9 cellular contexts compared by ENCODE assay signal in the genomic region with DNA sequence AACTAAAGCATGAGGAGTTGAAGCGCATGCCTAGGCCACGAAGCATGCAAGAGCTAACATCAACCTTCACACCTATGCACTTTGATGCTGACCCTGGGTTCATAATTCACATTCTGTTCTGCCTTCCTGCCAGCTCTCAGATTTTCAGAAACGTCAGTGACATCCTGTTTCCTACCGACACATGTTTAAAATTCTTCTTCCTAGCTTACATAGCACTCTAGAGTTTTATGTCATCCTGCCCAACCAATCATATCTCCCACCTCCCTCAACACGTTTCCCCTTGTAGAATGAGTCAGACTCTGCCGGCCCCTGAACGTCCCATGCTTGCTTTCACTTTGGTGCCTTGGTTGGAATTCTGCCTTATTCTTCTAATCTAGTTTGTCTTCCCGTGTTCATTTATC.
DNase-seq lines count a peak whose midpoint lies in the region; ATAC-seq and TF ChIP-seq lines count a peak whose summit lies in the region.
"Had no signal": no experiment of that assay in that cellular context is flagged by ENCODE, and none has a peak within 500 bp of the region (broad histone marks: within the 10 kb centered on the region; RNA-seq: fewer than 3 reads in every experiment).

No MANE protein-coding gene starts in this region.

- no peak overlapping the region for H3K4me3 Mint-ChIP-seq in activated T-cell treated with anti-CD3 and anti-CD28 coated beads, Interleukin-2, amount 50 U/mL, for 4 hours
- H3K4me3 Mint-ChIP-seq in stimulated activated naive CD8-positive, alpha-beta T cell treated with anti-CD3 and anti-CD28 coated beads, Interleukin-15, amount 100 ng/mL, for 72 hours: no peak overlapping the region
- H3K4me3 Mint-ChIP-seq: stimulated activated naive CD8-positive, alpha-beta T cell treated with anti-CD3 and anti-CD28 coated beads, Interleukin-15, Interleukin-2, amounts not matched to agents 100 ng/mL and 50 ng/mL, for 24 hours had no signal

- no peaks in the 10 kb centered on the region for H3K9me3 ChIP-seq in hepatocyte (ENCODE audit: low read depth)

- H3K36me3 ChIP-seq in hepatocyte (replicated peaks; ENCODE audit: insufficient read depth, low read depth): no peaks in the 10 kb centered on the region

- peaks cover 3% of the 10 kb centered on the region for H3K4me1 Mint-ChIP-seq in activated T-cell treated with anti-CD3 and anti-CD28 coated beads, Interleukin-2, amount 50 U/mL, for 4 hours (ENCODE audit: low read depth)
- H3K4me1 Mint-ChIP-seq in stimulated activated naive CD8-positive, alpha-beta T cell treated with anti-CD3 and anti-CD28 coated beads, Interleukin-15, amount 100 ng/mL, for 72 hours: no peaks in the 10 kb centered on the region

- 68% methylated on average over 8 of the region's 8 CpGs for WGBS in hepatocyte (ENCODE audit: low lambda C conversion rate, missing lambda C conversion rate)

- H3K27ac ChIP-seq in hepatocyte: no peak overlapping the region

- H3K4me3 ChIP-seq in hepatocyte: no peak overlapping the region

- H3K4me1 ChIP-seq in hepatocyte (ENCODE audit: insufficient read depth): no peaks in the 10 kb centered on the region

- peaks cover 2% of the 10 kb centered on the region for H3K36me3 Mint-ChIP-seq in activated T-cell treated with anti-CD3 and anti-CD28 coated beads, Interleukin-2, amount 50 U/mL, for 4 hours (ENCODE audit: insufficient read depth)

- peak overlapping the region; percentile 39 for H3K4me2 ChIP-seq in hepatocyte

- DNase-seq in activated CD4-positive, alpha-beta T cell treated with anti-CD3 and anti-CD28 coated beads for 24 hours (ENCODE audit: low read depth in 2 of 2): peak; percentile 7
- DNase-seq in activated CD4-positive, alpha-beta T cell treated with anti-CD3 and anti-CD28 coated beads for 1 hour: no peak
- peak; percentile 28 for DNase-seq in activated T-cell treated with anti-CD3 and anti-CD28 coated beads, Interleukin-2, amount 50 U/mL, for 4 hours
- DNase-seq in hepatocyte (ENCODE audit: low spot score): peak; percentile 23
- peak; percentile 27 to 56 for DNase-seq in stimulated activated naive CD8-positive, alpha-beta T cell treated with anti-CD3 and anti-CD28 coated beads, Interleukin-15, amount 100 ng/mL, for 72 hours
- no peak for DNase-seq in HPDE6-E6E7 (ENCODE audit: extremely low spot score)
- DNase-seq in NCI-H82 treated with DMSO at 0.1 percent for 48 hours (lab: John Stamatoyannopoulos, UW; ENCODE audit: unreplicated experiment): no peak

- H3K27me3 ChIP-seq in hepatocyte: no peaks in the 10 kb centered on the region

- no peaks in the 10 kb centered on the region for H3K9me3 Mint-ChIP-seq in activated T-cell treated with anti-CD3 and anti-CD28 coated beads, Interleukin-2, amount 50 U/mL, for 4 hours
- no peaks in the 10 kb centered on the region for H3K9me3 Mint-ChIP-seq in stimulated activated naive CD8-positive, alpha-beta T cell treated with anti-CD3 and anti-CD28 coated beads, Interleukin-15, amount 100 ng/mL, for 72 hours
- H3K9me3 Mint-ChIP-seq: stimulated activated naive CD8-positive, alpha-beta T cell treated with anti-CD3 and anti-CD28 coated beads, Interleukin-15, Interleukin-2, amounts not matched to agents 100 ng/mL and 50 ng/mL, for 24 hours had no signal

- H3K27me3 Mint-ChIP-seq in activated T-cell treated with anti-CD3 and anti-CD28 coated beads, Interleukin-2, amount 50 U/mL, for 4 hours (ENCODE audit: low read depth): no peaks in the 10 kb centered on the region
- H3K27me3 Mint-ChIP-seq in stimulated activated naive CD8-positive, alpha-beta T cell treated with anti-CD3 and anti-CD28 coated beads, Interleukin-15, amount 100 ng/mL, for 72 hours: no peaks in the 10 kb centered on the region
- H3K27me3 Mint-ChIP-seq: stimulated activated naive CD8-positive, alpha-beta T cell treated with anti-CD3 and anti-CD28 coated beads, Interleukin-15, Interleukin-2, amounts not matched to agents 100 ng/mL and 50 ng/mL, for 24 hours had no signal

- peak; percentile 68 for ATAC-seq in HG03280 (IDR thresholded peaks at IDR 0.05; ENCODE audit: unreplicated experiment)
- peak; percentile 91 to 94 for ATAC-seq in activated T-cell treated with anti-CD3 and anti-CD28 coated beads, Interleukin-2, amount 50 U/mL, for 4 hours
- ATAC-seq in stimulated activated naive CD8-positive, alpha-beta T cell treated with anti-CD3 and anti-CD28 coated beads, Interleukin-15, amount 100 ng/mL, for 72 hours: peak; percentile 98

- no peak for TF ChIP-seq CTCF in hepatocyte (IDR thresholded peaks at IDR 0.05; ENCODE audit: poor library complexity)

- H2AFZ ChIP-seq in hepatocyte: no peak overlapping the region

- no peaks in the 10 kb centered on the region for H4K20me1 ChIP-seq in hepatocyte (ENCODE audit: insufficient read depth, poor library complexity, severe bottlenecking)

- no peaks in the 10 kb centered on the region for H3K79me2 ChIP-seq in hepatocyte

- no peaks in the 10 kb centered on the region for H3K9me2 ChIP-seq in hepatocyte (replicated peaks; ENCODE audit: insufficient read depth)

- H3K27ac Mint-ChIP-seq in stimulated activated naive CD8-positive, alpha-beta T cell treated with anti-CD3 and anti-CD28 coated beads, Interleukin-15, amount 100 ng/mL, for 72 hours: no peak overlapping the region
- H3K27ac Mint-ChIP-seq: stimulated activated naive CD8-positive, alpha-beta T cell treated with anti-CD3 and anti-CD28 coated beads, Interleukin-15, Interleukin-2, amounts not matched to agents 100 ng/mL and 50 ng/mL, for 24 hours had no signal

Comparison
In these comparisons a context has a peak if more than half of its experiments do, and no peak if none do; other contexts are left out.
1. DNase-seq: peak in activated CD4-positive, alpha-beta T cell treated with anti-CD3 and anti-CD28 coated beads for 24 hours (2 of 2), activated T-cell treated with anti-CD3 and anti-CD28 coated beads, Interleukin-2, amount 50 U/mL, for 4 hours (single experiment), hepatocyte (single experiment) and stimulated activated naive CD8-positive, alpha-beta T cell treated with anti-CD3 and anti-CD28 coated beads, Interleukin-15, amount 100 ng/mL, for 72 hours (2 of 2); none in activated CD4-positive, alpha-beta T cell treated with anti-CD3 and anti-CD28 coated beads for 1 hour (single experiment), HPDE6-E6E7 (single experiment) and NCI-H82 treated with DMSO at 0.1 percent for 48 hours (single experiment).
2. Peak in every context shown above with its lines, with median percentiles within 50 percentile points of each other: ATAC-seq.